Comparison of ENCODE assay signal across 13 cellular contexts in the genomic region with DNA sequence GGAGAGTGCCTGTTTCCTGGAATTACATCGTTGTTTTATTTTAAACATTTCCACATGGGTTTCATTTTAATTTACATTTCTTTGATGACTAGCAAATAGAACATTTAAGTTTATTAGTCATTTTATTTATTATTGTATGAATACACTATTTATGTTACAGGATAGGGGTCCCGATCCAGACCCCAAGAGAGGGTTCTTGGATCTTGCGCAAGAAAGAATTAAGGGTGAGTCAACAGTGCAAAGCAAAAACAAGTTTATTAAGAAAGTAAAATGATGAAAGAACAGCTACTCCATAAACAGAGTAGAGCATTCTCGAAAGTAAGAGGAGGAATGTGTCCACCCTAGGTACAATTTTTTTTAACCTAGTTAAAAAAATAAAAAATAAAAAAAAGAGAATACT.
DNase-seq lines count a peak whose midpoint lies in the region; ATAC-seq and TF ChIP-seq lines count a peak whose summit lies in the region.
"Had no signal": no experiment of that assay in that cellular context is flagged by ENCODE, and none has a peak within 500 bp of the region (broad histone marks: within the 10 kb centered on the region; RNA-seq: fewer than 3 reads in every experiment).

No MANE protein-coding gene starts in this region.

- H3K4me1 Mint-ChIP-seq in chondrocyte (ENCODE audit: low read depth) (peaks cover 3% of the 10 kb centered on the region), CD14-positive monocyte (no peaks in the 10 kb centered on the region)

- no peak for ATAC-seq in GM21717 (IDR thresholded peaks at IDR 0.05; ENCODE audit: unreplicated experiment)
- ATAC-seq: GM23338, SK-N-SH treated with all-trans-retinoic acid at 6 μM for 48 hours had no signal

- no peak for TF ChIP-seq CTCF in AG10803 (conservative IDR thresholded peaks at IDR 0.05; ENCODE audit: low read length)
- TF ChIP-seq CTCF in epithelial cell of esophagus (IDR thresholded peaks at IDR 0.05; ENCODE audit: insufficient read depth, low read depth, low read length, missing control alignments), result no peak
- no peak for TF ChIP-seq CTCF in chondrocyte (IDR thresholded peaks at IDR 0.05)
- TF ChIP-seq CTCF in CD14-positive monocyte (IDR thresholded peaks at IDR 0.05), result no peak

- peak; percentile 13 for DNase-seq in AG10803 (ENCODE audit: low read depth)
- peak; percentile 27 for DNase-seq in M059J (ENCODE audit: low read depth)
- peak; percentile 11 for DNase-seq in epithelial cell of esophagus (ENCODE audit: low read depth)
- DNase-seq in iris pigment epithelial cell (ENCODE audit: low read depth), result peak; percentile 47
- no peak for DNase-seq in chondrocyte (ENCODE audit: low spot score)
- DNase-seq in activated T-cell treated with anti-CD3 and anti-CD28 coated beads, Interleukin-2, amount 50 U/mL, for 48 hours, result no peak
- no peak for DNase-seq in CD14-positive monocyte (ENCODE audit: low spot score)
- DNase-seq: NCI-H187; NK-92 treated with Interleukin-12 subunit alpha and Interleukin-12 subunit beta, amount 100 ng/mL, for 24 hours; SHP77 had no signal

- H3K36me3 Mint-ChIP-seq in chondrocyte (ENCODE audit: low read depth), result no peaks in the 10 kb centered on the region
- H3K36me3 Mint-ChIP-seq in CD14-positive monocyte, result no peaks in the 10 kb centered on the region

- H3K27ac Mint-ChIP-seq in chondrocyte (ENCODE audit: unreplicated experiment) (no peak overlapping the region), CD14-positive monocyte (no peak overlapping the region)

- H3K9me3 Mint-ChIP-seq in chondrocyte (ENCODE audit: low read depth) (no peaks in the 10 kb centered on the region), CD14-positive monocyte (peaks cover 0 to 3% (median 2%) of the 10 kb centered on the region in 7 donors)
- H3K9me3 Mint-ChIP-seq: GM23338 had no signal

- H3K4me3 Mint-ChIP-seq in chondrocyte (ENCODE audit: unreplicated experiment) (no peak overlapping the region), CD14-positive monocyte (no peak overlapping the region)
- H3K4me3 Mint-ChIP-seq: GM23338 had no signal

- H3K4me3 ChIP-seq in AG10803 (ENCODE audit: low read length), result no peak overlapping the region
- H3K4me3 ChIP-seq in epithelial cell of esophagus (ENCODE audit: low read length), result no peak overlapping the region
- H3K4me3 ChIP-seq: GM23338 had no signal

- intact Hi-C loops in CD14-positive monocyte (cut with micrococcal nuclease), result no loop called here

- H3K27me3 Mint-ChIP-seq in chondrocyte (ENCODE audit: low read depth) (no peaks in the 10 kb centered on the region), CD14-positive monocyte (ENCODE audit: low read depth in 3 of 3) (no peaks in the 10 kb centered on the region)

Comparison
In these comparisons a context has a peak if more than half of its experiments do, and no peak if none do; other contexts are left out.
1. DNase-seq: peak in AG10803 (single experiment), M059J (single experiment), epithelial cell of esophagus (single experiment) and iris pigment epithelial cell (single experiment); none in chondrocyte (single experiment), activated T-cell treated with anti-CD3 and anti-CD28 coated beads, Interleukin-2, amount 50 U/mL, for 48 hours (0 of 2) and CD14-positive monocyte (single experiment).